Comparison of ENCODE assay signal across 8 cellular contexts in genomic region chr19:42420055-42420544, GRCh38. TPM values are rescaled to one million over a fixed set of nuclear protein-coding genes. Genes with fewer than 3 reads are reported as not detected.
DNase-seq lines count a peak whose midpoint lies in the region; ATAC-seq and TF ChIP-seq lines count a peak whose summit lies in the region.

No MANE protein-coding gene starts in this region.

- peak; percentile 37 for ATAC-seq in activated CD8-positive, alpha-beta memory T cell treated with anti-CD3 and anti-CD28 coated beads, Interleukin-2, amount 10 ng/mL, durations not matched to agents 7 days and 5 days
- ATAC-seq in GM18517 (IDR thresholded peaks at IDR 0.05; ENCODE audit: unreplicated experiment) = no peak
- no peak for ATAC-seq in HG02763 (IDR thresholded peaks at IDR 0.05; ENCODE audit: unreplicated experiment)

- H2BK5ac ChIP-seq in trophoblast cell (ENCODE audit: low read depth, low read length, poor library complexity) = no peak overlapping the region

- H3K27ac Mint-ChIP-seq in activated CD8-positive, alpha-beta memory T cell treated with anti-CD3 and anti-CD28 coated beads, Interleukin-2, amount 10 ng/mL, durations not matched to agents 7 days and 5 days = peak overlapping the region; percentile 52

- H2AFZ ChIP-seq in trophoblast cell (ENCODE audit: insufficient read depth, low read length, poor library complexity) = no peak overlapping the region

- H2BK12ac ChIP-seq in trophoblast cell (ENCODE audit: low read length) = no peak overlapping the region

- H3K27me3 Mint-ChIP-seq in activated CD8-positive, alpha-beta memory T cell treated with anti-CD3 and anti-CD28 coated beads, Interleukin-2, amount 10 ng/mL, durations not matched to agents 7 days and 5 days = peaks cover 3% of the 10 kb centered on the region

- 24 to 25% methylated on average over 10 of the region's 10 CpGs for WGBS in esophagus, 2 donors
- no CpG with 5 or more reads among the region's 10 CpGs for WGBS in trophoblast cell (ENCODE audit: extremely low coverage, insufficient coverage, insufficient read length)

- H4K8ac ChIP-seq in trophoblast cell (ENCODE audit: low read depth, low read length) = no peak overlapping the region

- H3K4me1 Mint-ChIP-seq in activated CD8-positive, alpha-beta memory T cell treated with anti-CD3 and anti-CD28 coated beads, Interleukin-2, amount 10 ng/mL, durations not matched to agents 7 days and 5 days = peaks cover 38% of the 10 kb centered on the region

- no peaks in the 10 kb centered on the region for H3K9me3 ChIP-seq in esophagus (ENCODE audit: control insufficient read depth in 2 of 2, insufficient read depth in 1 of 2, low read depth in 1 of 2, low read length in 1 of 2)
- peaks cover 9% of the 10 kb centered on the region for H3K9me3 ChIP-seq in trophoblast cell (ENCODE audit: insufficient read depth, low read depth, low read length)

- no peak overlapping the region for H2BK120ac ChIP-seq in trophoblast cell (ENCODE audit: insufficient read depth, low read length, poor library complexity)

- H3K27ac ChIP-seq in esophagus (ENCODE audit: low read depth in 2 of 2, low read length in 1 of 2) (peak overlapping the region; percentile 37 to 87), trophoblast cell (ENCODE audit: low read depth, low read length) (no peak overlapping the region)

- peaks cover 2% of the 10 kb centered on the region for H3K79me1 ChIP-seq in trophoblast cell (ENCODE audit: low read length)

- H3K36me3 Mint-ChIP-seq in activated CD8-positive, alpha-beta memory T cell treated with anti-CD3 and anti-CD28 coated beads, Interleukin-2, amount 10 ng/mL, durations not matched to agents 7 days and 5 days = peaks cover 5% of the 10 kb centered on the region

- H4K12ac ChIP-seq in trophoblast cell (ENCODE audit: low read depth, low read length) = no peak overlapping the region

- H3K36me3 ChIP-seq in esophagus (ENCODE audit: control insufficient read depth in 2 of 2, insufficient read depth in 2 of 2, low read length in 1 of 2) = no peaks in the 10 kb centered on the region
- H3K36me3 ChIP-seq in trophoblast cell (ENCODE audit: control insufficient read depth in 1 of 2, insufficient read depth in 2 of 2, low read length in 2 of 2) = no peaks in the 10 kb centered on the region

- H3K27me3 ChIP-seq in esophagus (ENCODE audit: control insufficient read depth in 1 of 2, insufficient read depth in 2 of 2, low read length in 2 of 2) = no peaks in the 10 kb centered on the region
- peaks cover 8% of the 10 kb centered on the region for H3K27me3 ChIP-seq in trophoblast cell (ENCODE audit: insufficient read depth, low read length)

- no peak overlapping the region for H3K4me2 ChIP-seq in trophoblast cell (ENCODE audit: low read length)

- H3K4me3 ChIP-seq in AG09309 (ENCODE audit: control insufficient read depth, low read depth, low read length) (no peak overlapping the region), esophagus (ENCODE audit: low read depth in 1 of 2, low read length in 2 of 2) (no peak overlapping the region), trophoblast cell (ENCODE audit: low read depth, low read length) (no peak overlapping the region)

- DNase-seq in AG09309 (ENCODE audit: low read depth) (no peak), GM19240 (ENCODE audit: insufficient read length, low spot score) (peak; percentile 88), NCI-H748 treated with DMSO at 0.1 percent for 48 hours (lab: John Stamatoyannopoulos, UW) (peak; percentile 19), trophoblast cell (peak; percentile 44 to 65)
- DNase-seq in activated CD8-positive, alpha-beta memory T cell treated with anti-CD3 and anti-CD28 coated beads, Interleukin-2, amount 10 ng/mL, durations not matched to agents 7 days and 5 days = peak; percentile 88

- H3K18ac ChIP-seq in trophoblast cell (ENCODE audit: low read length) = no peak overlapping the region

- H3K9me3 Mint-ChIP-seq in activated CD8-positive, alpha-beta memory T cell treated with anti-CD3 and anti-CD28 coated beads, Interleukin-2, amount 10 ng/mL, durations not matched to agents 7 days and 5 days (ENCODE audit: low read depth) = no peaks in the 10 kb centered on the region

- peak overlapping the region; percentile 58 for H3K23ac ChIP-seq in trophoblast cell (ENCODE audit: low read length)

- H3K79me2 ChIP-seq in trophoblast cell (ENCODE audit: control insufficient read depth, insufficient read depth, low read length, poor library complexity) = no peaks in the 10 kb centered on the region

- H3K4me1 ChIP-seq in esophagus (ENCODE audit: control insufficient read depth in 2 of 2, insufficient read depth in 2 of 2, low read length in 1 of 2) (peaks cover 7 to 28% of the 10 kb centered on the region in 2 donors), trophoblast cell (ENCODE audit: control insufficient read depth in 1 of 2, insufficient read depth in 2 of 2, low read length in 2 of 2) (peaks cover 6 to 13% of the 10 kb centered on the region in 2 experiments)

- no peak overlapping the region for H2AK5ac ChIP-seq in trophoblast cell (ENCODE audit: low read length)

- no peak overlapping the region for H3K14ac ChIP-seq in trophoblast cell (ENCODE audit: low read length)

- no peak overlapping the region for H3K9ac ChIP-seq in trophoblast cell (ENCODE audit: low read length)

- no peak overlapping the region for H3K4me3 Mint-ChIP-seq in activated CD8-positive, alpha-beta memory T cell treated with anti-CD3 and anti-CD28 coated beads, Interleukin-2, amount 10 ng/mL, durations not matched to agents 7 days and 5 days

- no peak overlapping the region for H4K91ac ChIP-seq in trophoblast cell (ENCODE audit: low read depth, low read length)

- CTCF ChIA-PET in activated CD8-positive, alpha-beta memory T cell treated with anti-CD3 and anti-CD28 coated beads, Interleukin-2, amount 10 ng/mL, durations not matched to agents 7 days and 5 days (lab: Charles Lee) = interaction anchor here (0.6 to 6.3 kb wide), 25 partner anchors 9 to 1757 kb away, joined by 3 to 67 read pairs (median 4); partner anchors contain the start of genes CEACAM1, CXCL17, PAFAH1B3 and PRR19

- H3K4ac ChIP-seq in trophoblast cell (ENCODE audit: low read depth, low read length) = no peak overlapping the region

- TF ChIP-seq CTCF in AG09309 (IDR thresholded peaks at IDR 0.05; ENCODE audit: control insufficient read depth, insufficient read depth, low read depth, low read length, missing control alignments) = peak; percentile 65

RNA-seq across cellular contexts. Expression of gene LIPE, which starts 7.1 kb away (rescaled TPM):
- 10 to 100 TPM; 41.5 to 44.6 TPM for total RNA-seq in activated CD8-positive, alpha-beta memory T cell treated with anti-CD3 and anti-CD28 coated beads, Interleukin-2, amount 10 ng/mL, durations not matched to agents 7 days and 5 days
- 10 to 100 TPM in 1 of 2 donors, 1 to 10 TPM in 1; 9.2 to 11.4 TPM for polyA plus RNA-seq in esophagus
- 0.92 and 1.0 TPM in 2 replicates for polyA plus RNA-seq in trophoblast cell (2013)

RNA-seq across cellular contexts. Expression of gene CXCL17, which starts 22.6 kb away (rescaled TPM):
- not detected for total RNA-seq in activated CD8-positive, alpha-beta memory T cell treated with anti-CD3 and anti-CD28 coated beads, Interleukin-2, amount 10 ng/mL, durations not matched to agents 7 days and 5 days
- 100 to 1,000 TPM; 107 to 171 TPM for polyA plus RNA-seq in esophagus
- 1.4 and 1.9 TPM in 2 replicates for polyA plus RNA-seq in trophoblast cell (2013)

RNA-seq across cellular contexts. Expression of gene CNFN, which starts 30.0 kb away (rescaled TPM):
- total RNA-seq in activated CD8-positive, alpha-beta memory T cell treated with anti-CD3 and anti-CD28 coated beads, Interleukin-2, amount 10 ng/mL, durations not matched to agents 7 days and 5 days = not detected
- polyA plus RNA-seq in esophagus = 1,000 to 10,000 TPM; 5,144 to 7,132 TPM
- polyA plus RNA-seq in trophoblast cell (2013) = 9.3 and 9.6 TPM in 2 replicates
